1 cellular context compared by ENCODE assay signal in genomic region chr1:2317230-2318065, GRCh38.
TF ChIP-seq lines count a peak whose summit lies in the region.

No MANE protein-coding gene starts in this region.

TF ChIP-seq in HepG2, 621 proteins besides CTCF, POLR2A, EP300 and RAD21 (continued from another document and continues in another):
- TF ChIP-seq ZNF615 (CRISPR knock-in tag; IDR thresholded peaks at IDR 0.05; ENCODE audit: borderline replicate concordance) (no peak), ZSCAN31 (CRISPR knock-in tag; IDR thresholded peaks at IDR 0.05; ENCODE audit: low read depth) (0 out of 2 replicates have a peak, but pooled peaks have one; percentile 27), ZSCAN21 (CRISPR knock-in tag; IDR thresholded peaks at IDR 0.05; ENCODE audit: borderline replicate concordance) (peak; percentile 44; the same call in 1 of the 2 replicates), NCOA1 (CRISPR knock-in tag; IDR thresholded peaks at IDR 0.05) (no peak), ZBTB1 (CRISPR knock-in tag; IDR thresholded peaks at IDR 0.05; ENCODE audit: borderline replicate concordance) (no peak), ZBTB10 (CRISPR knock-in tag; IDR thresholded peaks at IDR 0.05; ENCODE audit: borderline replicate concordance) (no peak), KDM5B (CRISPR knock-in tag; IDR thresholded peaks at IDR 0.05; ENCODE audit: borderline replicate concordance) (0 out of 2 replicates have a peak, but pooled peaks have one; percentile 6), NR2F6 (IDR thresholded peaks at IDR 0.05) (no peak), NR2F6 (CRISPR knock-in tag; IDR thresholded peaks at IDR 0.05) (no peak), KDM2A (CRISPR knock-in tag; IDR thresholded peaks at IDR 0.05; ENCODE audit: borderline replicate concordance, low read depth) (no peak), SNRNP70 (IDR thresholded peaks at IDR 0.05; ENCODE audit: low read depth, low read length) (no peak), ZNF34 (CRISPR knock-in tag; IDR thresholded peaks at IDR 0.05; ENCODE audit: borderline replicate concordance) (no peak), TAF1 (CRISPR knock-in tag; IDR thresholded peaks at IDR 0.05) (peak; percentile 27; the same call in 1 of the 2 replicates), ZNF782 (CRISPR knock-in tag; IDR thresholded peaks at IDR 0.05; ENCODE audit: borderline replicate concordance) (no peak), ZNF329 (CRISPR knock-in tag; IDR thresholded peaks at IDR 0.05; ENCODE audit: low read depth) (no peak), ZFYVE20 (CRISPR knock-in tag; IDR thresholded peaks at IDR 0.05; ENCODE audit: borderline replicate concordance, low read depth) (no peak), USF2 (IDR thresholded peaks at IDR 0.05; ENCODE audit: low read depth, low read length) (no peak), USF2 (CRISPR knock-in tag; IDR thresholded peaks at IDR 0.05; ENCODE audit: borderline replicate concordance) (peak; percentile 54; the same call in 1 of the 2 replicates), CBFB (CRISPR knock-in tag; IDR thresholded peaks at IDR 0.05) (no peak), ZNF180 (CRISPR knock-in tag; IDR thresholded peaks at IDR 0.05; ENCODE audit: borderline replicate concordance, low read depth) (no peak), MAX (IDR thresholded peaks at IDR 0.05) (0 out of 2 replicates have a peak, but pooled peaks have one; percentile 9), HNF1A (IDR thresholded peaks at IDR 0.05; ENCODE audit: low read depth) (no peak), HNF1A (CRISPR knock-in tag; IDR thresholded peaks at IDR 0.05; ENCODE audit: borderline replicate concordance) (no peak), BRCA1 (CRISPR knock-in tag; IDR thresholded peaks at IDR 0.05) (no peak), ZNF264 (CRISPR knock-in tag; IDR thresholded peaks at IDR 0.05) (no peak), PRDM15 (CRISPR knock-in tag; IDR thresholded peaks at IDR 0.05) (no peak), SNAI1 (CRISPR knock-in tag; IDR thresholded peaks at IDR 0.05; ENCODE audit: borderline replicate concordance) (no peak), ZNF883 (CRISPR knock-in tag; IDR thresholded peaks at IDR 0.05; ENCODE audit: not compliant biosample characterization) (no peak), ZNF558 (CRISPR knock-in tag; IDR thresholded peaks at IDR 0.05; ENCODE audit: borderline replicate concordance) (0 out of 2 replicates have a peak, but pooled peaks have one; percentile 30), ZNF670 (CRISPR knock-in tag; IDR thresholded peaks at IDR 0.05; ENCODE audit: borderline replicate concordance) (no peak), PAF1 (CRISPR knock-in tag; IDR thresholded peaks at IDR 0.05) (no peak), SAP130 (CRISPR knock-in tag; IDR thresholded peaks at IDR 0.05; ENCODE audit: low read depth) (0 out of 2 replicates have a peak, but pooled peaks have one; percentile 22), SP5 (CRISPR knock-in tag; IDR thresholded peaks at IDR 0.05; ENCODE audit: borderline replicate concordance, low read depth) (peak; percentile 46; the same call in 1 of the 2 replicates), NFKB2 (CRISPR knock-in tag; IDR thresholded peaks at IDR 0.05; ENCODE audit: borderline replicate concordance) (no peak), KLF15 (CRISPR knock-in tag; IDR thresholded peaks at IDR 0.05; ENCODE audit: borderline replicate concordance) (no peak), ZNF841 (CRISPR knock-in tag; IDR thresholded peaks at IDR 0.05; ENCODE audit: borderline replicate concordance) (no peak), ZNF407 (CRISPR knock-in tag; IDR thresholded peaks at IDR 0.05; ENCODE audit: not compliant biosample characterization) (no peak), ZNF263 (CRISPR knock-in tag; IDR thresholded peaks at IDR 0.05) (no peak), CHCHD3 (CRISPR knock-in tag; IDR thresholded peaks at IDR 0.05) (no peak), ZBTB7B (CRISPR knock-in tag; IDR thresholded peaks at IDR 0.05) (0 out of 2 replicates have a peak, but pooled peaks have one; percentile 14), ZSCAN25 (CRISPR knock-in tag; IDR thresholded peaks at IDR 0.05) (peak; percentile 8; the same call in 1 of the 2 replicates), TBX2 (CRISPR knock-in tag; IDR thresholded peaks at IDR 0.05; ENCODE audit: borderline replicate concordance) (peak; percentile 34; the same call in 1 of the 2 replicates), BRD4 (CRISPR knock-in tag; IDR thresholded peaks at IDR 0.05) (no peak)
